Comparison of ENCODE assay signal across 19 cellular contexts in genomic region chr16:82280867-82281266, GRCh38.
A peak's percentile ranks its signal among the peaks of the same experiment; 100 is the strongest.
DNase-seq lines count a peak whose midpoint lies in the region; ATAC-seq, FAIRE-seq and TF ChIP-seq lines count a peak whose summit lies in the region.
"Had no signal": no experiment of that assay in that cellular context is flagged by ENCODE, and none has a peak within 500 bp of the region (broad histone marks: within the 10 kb centered on the region; RNA-seq: fewer than 3 reads in every experiment).

No MANE protein-coding gene starts in this region.

- H2AFZ ChIP-seq in Karpas-422 (ENCODE audit: low read length) (no peak overlapping the region), GM12878 (ENCODE audit: control insufficient read depth, low read depth, low read length) (no peak overlapping the region)

- in situ Hi-C loops in GM12878 (cut with MboI): no loop called here

- peaks cover 0 to 29% (median 11%) of the 10 kb centered on the region in 12 donors for H3K4me1 ChIP-seq in heart left ventricle
- no peaks in the 10 kb centered on the region for H3K4me1 ChIP-seq in Karpas-422 (ENCODE audit: low read length)
- H3K4me1 ChIP-seq in GM12878 (ENCODE audit: control insufficient read depth, insufficient read depth, low read length): no peaks in the 10 kb centered on the region
- H3K4me1 ChIP-seq in thoracic aorta (ENCODE audit: control insufficient read depth in 1 of 2, low read depth in 2 of 2): peaks cover 21 to 45% of the 10 kb centered on the region in 2 donors

- ATAC-seq in heart left ventricle (peak in 1 of 4 donors; percentile 38), left cardiac atrium (no peak), GM12878 (peak; percentile 66), thoracic aorta (ENCODE audit: insufficient number of reproducible peaks, low FRiP score, low read depth) (no peak), GM18867 (IDR thresholded peaks at IDR 0.05; ENCODE audit: unreplicated experiment) (no peak)
- ATAC-seq: GM23338 had no signal

- RAD21 ChIA-PET in GM12878 (lab: Charles Lee; ENCODE audit: unreplicated experiment): no interaction called here

- TF ChIP-seq CTCF in heart left ventricle (IDR thresholded peaks at IDR 0.05) (no peak), GM12878 (IDR thresholded peaks at IDR 0.05 in 2 of 3, conservative IDR thresholded peaks at IDR 0.05 in 1 of 3; ENCODE audit: control insufficient read depth in 2 of 3, extremely low read depth in 1 of 3, insufficient read depth in 1 of 3, low read depth in 3 of 3, low read length in 3 of 3) (no peak), thoracic aorta (IDR thresholded peaks at IDR 0.05) (no peak), D721Med (IDR thresholded peaks at IDR 0.05; ENCODE audit: insufficient read depth, missing control alignments) (no peak)

- BruUV-seq in GM12878 (replicated peaks; lab: Mats Ljungman, UMichigan): no TSS peak

- H3K4me2 ChIP-seq in Karpas-422 (ENCODE audit: low read depth, low read length, poor library complexity, severe bottlenecking): no peak overlapping the region
- no peak overlapping the region for H3K4me2 ChIP-seq in GM12878 (ENCODE audit: control insufficient read depth, insufficient read depth)
- H3K4me2 ChIP-seq: GM23338 had no signal

- H3K4me3 ChIP-seq in heart left ventricle (no peak overlapping the region), Karpas-422 (ENCODE audit: low read length) (no peak overlapping the region), GM12878 (no peak overlapping the region), thoracic aorta (peak overlapping the region; percentile 16)
- H3K4me3 ChIP-seq: GM23338, SK-N-MC had no signal

- TF ChIP-seq RAD21 in GM12878 (IDR thresholded peaks at IDR 0.05; ENCODE audit: insufficient read depth, low read depth, low read length): no peak

- H4K20me1 ChIP-seq in Karpas-422 (ENCODE audit: insufficient read depth, low read depth, low read length) (no peaks in the 10 kb centered on the region), GM12878 (ENCODE audit: control insufficient read depth, insufficient read depth) (no peaks in the 10 kb centered on the region)

- H3K79me2 ChIP-seq in Karpas-422 (ENCODE audit: low read length) (no peaks in the 10 kb centered on the region), GM12878 (ENCODE audit: control insufficient read depth, insufficient read depth, low read length) (no peaks in the 10 kb centered on the region)

- H3K27me3 ChIP-seq in heart left ventricle (no peaks in the 10 kb centered on the region), Karpas-422 (ENCODE audit: low read length) (no peaks in the 10 kb centered on the region), GM12878 (replicated peaks in 1 of 2; ENCODE audit: control insufficient read depth in 2 of 2, insufficient read depth in 2 of 2, low read length in 1 of 2) (peaks cover 0 to 2% of the 10 kb centered on the region in 2 experiments; a peak in 2 of 4 replicates), thoracic aorta (replicated peaks; ENCODE audit: insufficient read depth) (no peaks in the 10 kb centered on the region)

- H3K9me3 ChIP-seq in heart left ventricle (peaks cover 0 to 5% (median 0%) of the 10 kb centered on the region in 12 donors), Karpas-422 (ENCODE audit: low read length) (no peaks in the 10 kb centered on the region), GM12878 (replicated peaks; ENCODE audit: control insufficient read depth, insufficient read depth, low read length) (no peaks in the 10 kb centered on the region), thoracic aorta (no peaks in the 10 kb centered on the region)

- POLR2A ChIA-PET in GM12878 (lab: Charles Lee): interaction anchor here (0.6 kb wide), 1 partner anchor 537 kb away, joined by 3 read pairs; no protein-coding TSS in a partner anchor

- intact Hi-C loops in heart left ventricle (cut with DNase I): loop anchor here in 1 of 10 donors (5.0 kb wide), 1 partner anchor 56 kb away; no protein-coding TSS in a partner anchor
- intact Hi-C loops in left cardiac atrium (cut with DNase I): no loop called here
- intact Hi-C loops in GM12878 (cut with micrococcal nuclease; ENCODE audit: unreplicated experiment): no loop called here

- CTCF ChIA-PET in GM12878 (lab: Yijun Ruan, JAX): interaction anchor here (1.7 kb wide), 1 partner anchor 17 kb away, joined by 4 read pairs; no protein-coding TSS in a partner anchor

- SMC1A ChIA-PET in GM12878 (lab: Charles Lee; ENCODE audit: uncharacterized antibody, unreplicated experiment): interaction anchor here (1.2 kb wide), 1 partner anchor 133 kb away, joined by 3 read pairs; no protein-coding TSS in a partner anchor

- DNase-seq in heart left ventricle (no peak), left cardiac atrium (no peak), Karpas-422 (peak; percentile 57), GM12878 (ENCODE audit: low read depth, low spot score) (no peak), thoracic aorta (ENCODE audit: low spot score) (no peak), HTR-8/SVneo (ENCODE audit: insufficient read length, low spot score) (no peak), D721Med (ENCODE audit: insufficient read length, low spot score) (no peak)
- DNase-seq: C1 segment of cervical spinal cord, DMS153, EL, KBM-7, NCI-H1930, NCI-H2171 treated with DMSO at 0.1 percent for 48 hours, OCI-M1 had no signal

- H3K9ac ChIP-seq in Karpas-422 (ENCODE audit: low read length): no peak overlapping the region
- H3K9ac ChIP-seq in GM12878 (ENCODE audit: control insufficient read depth, insufficient read depth, low read length): no peak overlapping the region

- peak overlapping the region in 11 of 12 donors; percentile 24 to 89 (median 62) for H3K27ac ChIP-seq in heart left ventricle
- H3K27ac ChIP-seq in Karpas-422 (ENCODE audit: low read length): no peak overlapping the region
- no peak overlapping the region for H3K27ac ChIP-seq in GM12878 (ENCODE audit: control insufficient read depth, insufficient read depth)
- peak overlapping the region; percentile 61 to 64 for H3K27ac ChIP-seq in thoracic aorta
- H3K27ac ChIP-seq: HL-60, SK-N-MC had no signal

- TF ChIP-seq EP300 in GM12878 (IDR thresholded peaks at IDR 0.05; ENCODE audit: borderline replicate concordance in 1 of 2, control insufficient read depth in 1 of 2, low read depth in 2 of 2, low read length in 2 of 2): no peak

- FAIRE-seq in GM12878 (lab: Jason Lieb, UNC) (peak; percentile 35), HTR-8/SVneo (lab: Jason Lieb, UNC) (no peak), D721Med (lab: Jason Lieb, UNC) (no peak)
- FAIRE-seq: GM19239 had no signal

- TF ChIP-seq POLR2A in heart left ventricle (IDR thresholded peaks at IDR 0.05) (no peak), GM12878 (IDR thresholded peaks at IDR 0.05; ENCODE audit: low read depth, low read length) (no peak)

- 55 to 70% (median 65%) methylated on average over 1 of the region's 1 CpG for WGBS in heart left ventricle, 4 donors
- 56% methylated on average over 1 of the region's 1 CpG for WGBS in GM12878 (ENCODE audit: insufficient coverage, insufficient replicate concordance, low lambda C conversion rate, missing lambda C conversion rate)

- H3K36me3 ChIP-seq in heart left ventricle (no peaks in the 10 kb centered on the region), Karpas-422 (ENCODE audit: insufficient read depth, low read length) (no peaks in the 10 kb centered on the region), GM12878 (ENCODE audit: control insufficient read depth in 2 of 2, insufficient read depth in 2 of 2, low read length in 1 of 2) (no peaks in the 10 kb centered on the region), thoracic aorta (no peaks in the 10 kb centered on the region)

- no peaks in the 10 kb centered on the region for H3K9me2 ChIP-seq in Karpas-422 (replicated peaks; ENCODE audit: insufficient read depth, low read length)

TF ChIP-seq in GM12878, 131 proteins besides CTCF, POLR2A, EP300 and RAD21 (continues in another document):
- TF ChIP-seq KDM1A (IDR thresholded peaks at IDR 0.05; ENCODE audit: borderline replicate concordance) (no peak), SPI1 (IDR thresholded peaks at IDR 0.05; ENCODE audit: borderline replicate concordance, insufficient read depth, low read depth, low read length) (peak; percentile 86)
- TF ChIP-seq, protein P1, sequence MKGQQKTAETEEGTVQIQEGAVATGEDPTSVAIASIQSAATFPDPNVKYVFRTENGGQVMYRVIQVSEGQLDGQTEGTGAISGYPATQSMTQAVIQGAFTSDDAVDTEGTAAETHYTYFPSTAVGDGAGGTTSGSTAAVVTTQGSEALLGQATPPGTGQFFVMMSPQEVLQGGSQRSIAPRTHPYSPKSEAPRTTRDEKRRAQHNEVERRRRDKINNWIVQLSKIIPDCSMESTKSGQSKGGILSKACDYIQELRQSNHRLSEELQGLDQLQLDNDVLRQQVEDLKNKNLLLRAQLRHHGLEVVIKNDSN (IDR thresholded peaks at IDR 0.05; ENCODE audit: borderline replicate concordance, extremely low read length, insufficient read depth, low read depth, low read length): peak; percentile 27

Comparison
In these comparisons a context has a peak if more than half of its experiments do, and no peak if none do; other contexts are left out.
1. H3K27ac ChIP-seq: peak in heart left ventricle (11 of 12) and thoracic aorta (2 of 2); none in Karpas-422 (single experiment) and GM12878 (single experiment).